Comparison of ENCODE assay signal across 8 cellular contexts in genomic region chr6:50602191-50602810, GRCh38.
DNase-seq lines count a peak whose midpoint lies in the region; ATAC-seq and TF ChIP-seq lines count a peak whose summit lies in the region.

No MANE protein-coding gene starts in this region.

- H3K4me3 ChIP-seq in fibroblast of mammary gland (ENCODE audit: control insufficient read depth, low read depth, low read length) (no peak overlapping the region), skeletal muscle cell (ENCODE audit: low read depth, low read length) (no peak overlapping the region)

- DNase-seq in DMS114 treated with DMSO at 0.1 percent for 48 hours (lab: John Stamatoyannopoulos, UW; ENCODE audit: unreplicated experiment) = peak; percentile 32
- DNase-seq in RKO (ENCODE audit: low spot score) = peak; percentile 36
- peak; percentile 23 for DNase-seq in fibroblast of mammary gland (ENCODE audit: low read depth)
- DNase-seq in skeletal muscle cell (ENCODE audit: low read depth) = peak; percentile 0
- DNase-seq in activated CD8-positive, alpha-beta memory T cell treated with anti-CD3 and anti-CD28 coated beads, Interleukin-2, amount 50 U/mL, for 48 hours = no peak

- peak; percentile 49 for ATAC-seq in HG02884 (IDR thresholded peaks at IDR 0.05; ENCODE audit: unreplicated experiment)
- no peak for ATAC-seq in GM18868 (IDR thresholded peaks at IDR 0.05; ENCODE audit: unreplicated experiment)
- ATAC-seq in GM18907 (IDR thresholded peaks at IDR 0.05; ENCODE audit: unreplicated experiment) = no peak

- TF ChIP-seq CTCF in fibroblast of mammary gland (conservative IDR thresholded peaks at IDR 0.05; ENCODE audit: control insufficient read depth, insufficient read depth, low read depth, low read length) = peak; percentile 68
